In genomic region chr11:76639621-76640020, GRCh38 we compare ENCODE assay signal across 21 cellular contexts.
"Had no signal": no experiment of that assay in that cellular context is flagged by ENCODE, and none has a peak within 500 bp of the region (broad histone marks: within the 10 kb centered on the region; RNA-seq: fewer than 3 reads in every experiment).

No MANE protein-coding gene starts in this region.

- DNase-seq: activated CD4-positive, alpha-beta memory T cell treated with anti-CD3 and anti-CD28 coated beads for 36 hours; activated CD4-positive, alpha-beta T cell treated with anti-CD3 and anti-CD28 coated beads for 48 hours; activated naive CD4-positive, alpha-beta T cell; activated T-cell treated with anti-CD3 and anti-CD28 coated beads, Interleukin-2, amount 50 U/mL, for 24 hours; brain microvascular endothelial cell; central memory CD4-positive, alpha-beta T cell; foreskin fibroblast; pancreas; psoas muscle; stimulated activated CD4-positive, alpha-beta T cell treated with anti-CD3 and anti-CD28 coated beads, Interleukin-4, amount 100 ng/mL, for 24 hours; tibial artery had no signal

- ATAC-seq: activated T-helper 17 cell treated with anti-CD3 and anti-CD28 coated beads, Interleukin-2, amount 50 U/mL, for 72 hours; left lung; natural killer cell treated with Interleukin-12 subunit alpha and Interleukin-12 subunit beta and Interleukin-15 and Interleukin-18, amount 100 ng/mL, for 72 hours; pancreas; psoas muscle; stimulated activated naive CD8-positive, alpha-beta T cell treated with anti-CD3 and anti-CD28 coated beads, Interleukin-15, amount 100 ng/mL, for 72 hours had no signal

- H3K27me3 ChIP-seq: adrenal gland, ascending aorta, brain microvascular endothelial cell, pancreas, right atrium auricular region, tibial artery had no signal

- H3K4me1 Mint-ChIP-seq: activated T-helper 17 cell treated with anti-CD3 and anti-CD28 coated beads, Interleukin-2, amount 50 U/mL, for 72 hours had no signal

- H3K4me3 ChIP-seq: adrenal gland, ascending aorta, left lung, lung, pancreas, psoas muscle, right atrium auricular region, tibial artery had no signal

- H3K36me3 Mint-ChIP-seq: activated CD4-positive, alpha-beta memory T cell treated with anti-CD3 and anti-CD28 coated beads for 36 hours; activated naive CD8-positive, alpha-beta T cell; natural killer cell treated with Interleukin-12 subunit alpha and Interleukin-12 subunit beta and Interleukin-15 and Interleukin-18, amount 100 ng/mL, for 72 hours had no signal

- H3K36me3 ChIP-seq: adrenal gland, ascending aorta, brain microvascular endothelial cell, left lung, neutrophil, pancreas, right atrium auricular region, tibial artery had no signal

- H3K4me3 Mint-ChIP-seq: activated CD4-positive, alpha-beta memory T cell treated with anti-CD3 and anti-CD28 coated beads for 36 hours; activated naive CD8-positive, alpha-beta T cell; activated T-cell treated with anti-CD3 and anti-CD28 coated beads, Interleukin-2, amount 50 U/mL, for 24 hours; activated T-helper 17 cell treated with anti-CD3 and anti-CD28 coated beads, Interleukin-2, amount 50 U/mL, for 72 hours; natural killer cell treated with Interleukin-12 subunit alpha and Interleukin-12 subunit beta and Interleukin-15 and Interleukin-18, amount 100 ng/mL, for 72 hours; stimulated activated naive CD8-positive, alpha-beta T cell treated with anti-CD3 and anti-CD28 coated beads, Interleukin-15, amount 100 ng/mL, for 72 hours had no signal

- H3K27ac ChIP-seq: adrenal gland, ascending aorta, brain microvascular endothelial cell, neutrophil, pancreas, psoas muscle, right atrium auricular region, tibial artery had no signal

- H3K4me1 ChIP-seq: pancreas, psoas muscle had no signal

- H3K9me3 Mint-ChIP-seq: activated CD4-positive, alpha-beta memory T cell treated with anti-CD3 and anti-CD28 coated beads for 36 hours; activated T-cell treated with anti-CD3 and anti-CD28 coated beads, Interleukin-2, amount 50 U/mL, for 24 hours; activated T-helper 17 cell treated with anti-CD3 and anti-CD28 coated beads, Interleukin-2, amount 50 U/mL, for 72 hours; natural killer cell treated with Interleukin-12 subunit alpha and Interleukin-12 subunit beta and Interleukin-15 and Interleukin-18, amount 100 ng/mL, for 72 hours; stimulated activated naive CD8-positive, alpha-beta T cell treated with anti-CD3 and anti-CD28 coated beads, Interleukin-15, amount 100 ng/mL, for 72 hours had no signal

- H3K9me3 ChIP-seq: adrenal gland, ascending aorta, left lung, neutrophil, pancreas, psoas muscle, right atrium auricular region, tibial artery had no signal

- H3K27ac Mint-ChIP-seq: activated CD4-positive, alpha-beta memory T cell treated with anti-CD3 and anti-CD28 coated beads for 36 hours; activated naive CD8-positive, alpha-beta T cell; activated T-cell treated with anti-CD3 and anti-CD28 coated beads, Interleukin-2, amount 50 U/mL, for 24 hours; natural killer cell treated with Interleukin-12 subunit alpha and Interleukin-12 subunit beta and Interleukin-15 and Interleukin-18, amount 100 ng/mL, for 72 hours had no signal
